Comparison of ENCODE assay signal across 15 cellular contexts in genomic region chr2:88738271-88738670, GRCh38. TPM values are rescaled to one million over a fixed set of nuclear protein-coding genes. Genes with fewer than 3 reads are reported as not detected.
DNase-seq lines count a peak whose midpoint lies in the region; ATAC-seq and TF ChIP-seq lines count a peak whose summit lies in the region.
"Had no signal": no experiment of that assay in that cellular context is flagged by ENCODE, and none has a peak within 500 bp of the region (broad histone marks: within the 10 kb centered on the region; RNA-seq: fewer than 3 reads in every experiment).

No MANE protein-coding gene starts in this region.

- TF ChIP-seq CTCF in fibroblast of mammary gland (conservative IDR thresholded peaks at IDR 0.05; ENCODE audit: control insufficient read depth, insufficient read depth, low read depth, low read length) (no peak), spleen (IDR thresholded peaks at IDR 0.05 in 8 of 11, conservative IDR thresholded peaks at IDR 0.05 in 3 of 11) (no peak)

- peaks cover 0 to 89% (median 36%) of the 10 kb centered on the region in 6 donors for H3K36me3 ChIP-seq in spleen

- no peaks in the 10 kb centered on the region for H3K27me3 ChIP-seq in spleen (replicated peaks in 1 of 7)
- H3K27me3 ChIP-seq: hepatocyte had no signal

- peak overlapping the region in 5 of 8 donors; percentile 44 to 64 (median 55) for H3K27ac ChIP-seq in spleen
- H3K27ac ChIP-seq: hepatocyte had no signal

- peaks cover under 1% of the 10 kb centered on the region in 2 donors for H3K9me3 Mint-ChIP-seq in activated naive CD4-positive, alpha-beta T cell treated with anti-CD3 and anti-CD28 coated beads, Interleukin-2, amount 50 U/mL, for 72 hours
- H3K9me3 Mint-ChIP-seq in activated T-helper 17 cell treated with anti-CD3 and anti-CD28 coated beads, Interleukin-2, amount 50 U/mL, for 72 hours, result no peaks in the 10 kb centered on the region
- peaks cover 12% of the 10 kb centered on the region for H3K9me3 Mint-ChIP-seq in T-helper 2 cell treated with Interferon-gamma antibody and Interleukin-4, amounts not matched to agents 5 μg/mL and 100 μg/mL, for 36 hours
- H3K9me3 Mint-ChIP-seq in T-cell, result no peaks in the 10 kb centered on the region
- H3K9me3 Mint-ChIP-seq: activated CD4-positive, alpha-beta memory T cell treated with anti-CD3 and anti-CD28 coated beads for 36 hours; effector memory CD8-positive, alpha-beta T cell; natural killer cell treated with Interleukin-12 subunit alpha and Interleukin-12 subunit beta and Interleukin-15 and Interleukin-18, amount 100 ng/mL, for 72 hours had no signal

- 77 to 93% (median 84%) methylated on average over 3 of the region's 3 CpGs for WGBS in spleen, 5 donors

- no peaks in the 10 kb centered on the region for H3K9me3 ChIP-seq in spleen

- H3K4me1 Mint-ChIP-seq in activated T-helper 17 cell treated with anti-CD3 and anti-CD28 coated beads, Interleukin-2, amount 50 U/mL, for 72 hours, result no peaks in the 10 kb centered on the region
- H3K4me1 Mint-ChIP-seq in T-helper 2 cell treated with Interferon-gamma antibody and Interleukin-4, amounts not matched to agents 5 μg/mL and 100 μg/mL, for 36 hours (ENCODE audit: low read depth), result peaks cover 6% of the 10 kb centered on the region
- H3K4me1 Mint-ChIP-seq in T-cell, result peaks cover 5 to 18% (median 11%) of the 10 kb centered on the region in 3 donors

- DNase-seq in activated naive CD4-positive, alpha-beta T cell treated with anti-CD3 and anti-CD28 coated beads, Interleukin-2, amount 50 U/mL, for 72 hours (ENCODE audit: low spot score in 2 of 2), result no peak
- no peak for DNase-seq in activated naive CD4-positive, alpha-beta T cell treated with anti-CD3 and anti-CD28 coated beads, Interleukin-2, amount 50 U/mL, for 16 hours
- peak; percentile 72 for DNase-seq in fibroblast of mammary gland (ENCODE audit: low read depth)
- no peak for DNase-seq in spleen
- no peak for DNase-seq in sciatic nerve (ENCODE audit: low spot score)
- DNase-seq in T-helper 2 cell treated with Interferon-gamma antibody and Interleukin-4, amounts not matched to agents 5 μg/mL and 100 μg/mL, for 36 hours (ENCODE audit: low spot score), result no peak
- DNase-seq in T-cell, result no peak
- DNase-seq: activated CD4-positive, alpha-beta memory T cell treated with anti-CD3 and anti-CD28 coated beads for 36 hours; effector memory CD8-positive, alpha-beta T cell; NCI-H1105; stimulated activated CD4-positive, alpha-beta T cell treated with anti-CD3 and anti-CD28 coated beads, Interleukin-4, amount 100 ng/mL, for 24 hours had no signal

- H3K27ac Mint-ChIP-seq in activated naive CD4-positive, alpha-beta T cell treated with anti-CD3 and anti-CD28 coated beads, Interleukin-2, amount 50 U/mL, for 72 hours, result peak overlapping the region; percentile 12 to 77
- H3K27ac Mint-ChIP-seq in activated T-helper 17 cell treated with anti-CD3 and anti-CD28 coated beads, Interleukin-2, amount 50 U/mL, for 72 hours, result peak overlapping the region; percentile 3
- no peak overlapping the region for H3K27ac Mint-ChIP-seq in T-helper 2 cell treated with Interferon-gamma antibody and Interleukin-4, amounts not matched to agents 5 μg/mL and 100 μg/mL, for 36 hours
- H3K27ac Mint-ChIP-seq in T-cell, result peak overlapping the region in 1 of 2 donors; percentile 64
- H3K27ac Mint-ChIP-seq: activated CD4-positive, alpha-beta memory T cell treated with anti-CD3 and anti-CD28 coated beads for 36 hours; effector memory CD8-positive, alpha-beta T cell; natural killer cell treated with Interleukin-12 subunit alpha and Interleukin-12 subunit beta and Interleukin-15 and Interleukin-18, amount 100 ng/mL, for 72 hours had no signal

- H3K4me3 ChIP-seq in fibroblast of mammary gland (ENCODE audit: control insufficient read depth, low read depth, low read length), result no peak overlapping the region
- H3K4me3 ChIP-seq in spleen, result no peak overlapping the region
- H3K4me3 ChIP-seq: hepatocyte had no signal

- H3K4me3 Mint-ChIP-seq in activated T-helper 17 cell treated with anti-CD3 and anti-CD28 coated beads, Interleukin-2, amount 50 U/mL, for 72 hours, result no peak overlapping the region
- H3K4me3 Mint-ChIP-seq in T-helper 2 cell treated with Interferon-gamma antibody and Interleukin-4, amounts not matched to agents 5 μg/mL and 100 μg/mL, for 36 hours, result no peak overlapping the region
- H3K4me3 Mint-ChIP-seq in T-cell, result no peak overlapping the region
- H3K4me3 Mint-ChIP-seq: activated CD4-positive, alpha-beta memory T cell treated with anti-CD3 and anti-CD28 coated beads for 36 hours; effector memory CD8-positive, alpha-beta T cell; natural killer cell treated with Interleukin-12 subunit alpha and Interleukin-12 subunit beta and Interleukin-15 and Interleukin-18, amount 100 ng/mL, for 72 hours had no signal

- POLR2A ChIA-PET in T-cell (lab: Charles Lee), result interaction anchor here in 1 of 2 donors (0.6 kb wide), 1 partner anchor 228 kb away, joined by 9 read pairs; no protein-coding TSS in a partner anchor

- intact Hi-C loops in spleen (cut with DNase I; ENCODE audit: low total_unique reads), result loop anchor here (10.0 kb wide), 1 partner anchor 147 kb away; no protein-coding TSS in a partner anchor
- intact Hi-C loops in sciatic nerve (cut with DNase I), result no loop called here

- CTCF ChIA-PET in T-cell (lab: Charles Lee), result interaction anchor here in 1 of 2 donors (0.9 kb wide), 1 partner anchor 9 kb away, joined by 3 read pairs; no protein-coding TSS in a partner anchor

- H3K4me1 ChIP-seq in spleen, result peaks cover 0 to 20% (median 5%) of the 10 kb centered on the region in 6 donors

- H3K27me3 Mint-ChIP-seq in activated T-helper 17 cell treated with anti-CD3 and anti-CD28 coated beads, Interleukin-2, amount 50 U/mL, for 72 hours, result no peaks in the 10 kb centered on the region
- H3K27me3 Mint-ChIP-seq in T-helper 2 cell treated with Interferon-gamma antibody and Interleukin-4, amounts not matched to agents 5 μg/mL and 100 μg/mL, for 36 hours (ENCODE audit: low read depth), result no peaks in the 10 kb centered on the region
- H3K27me3 Mint-ChIP-seq in T-cell, result no peaks in the 10 kb centered on the region
- H3K27me3 Mint-ChIP-seq: activated CD4-positive, alpha-beta memory T cell treated with anti-CD3 and anti-CD28 coated beads for 36 hours; effector memory CD8-positive, alpha-beta T cell; natural killer cell treated with Interleukin-12 subunit alpha and Interleukin-12 subunit beta and Interleukin-15 and Interleukin-18, amount 100 ng/mL, for 72 hours had no signal

- TF ChIP-seq POLR2A in spleen (IDR thresholded peaks at IDR 0.05), result no peak

- H3K36me3 Mint-ChIP-seq in activated naive CD4-positive, alpha-beta T cell treated with anti-CD3 and anti-CD28 coated beads, Interleukin-2, amount 50 U/mL, for 72 hours, result peaks cover 23 to 32% of the 10 kb centered on the region in 2 donors
- peaks cover 80% of the 10 kb centered on the region for H3K36me3 Mint-ChIP-seq in activated T-helper 17 cell treated with anti-CD3 and anti-CD28 coated beads, Interleukin-2, amount 50 U/mL, for 72 hours (ENCODE audit: low read depth)
- H3K36me3 Mint-ChIP-seq in T-helper 2 cell treated with Interferon-gamma antibody and Interleukin-4, amounts not matched to agents 5 μg/mL and 100 μg/mL, for 36 hours (ENCODE audit: low read depth), result peaks cover 32% of the 10 kb centered on the region
- peaks cover 62% of the 10 kb centered on the region for H3K36me3 Mint-ChIP-seq in T-cell

- no peak for ATAC-seq in activated naive CD4-positive, alpha-beta T cell treated with anti-CD3 and anti-CD28 coated beads, Interleukin-2, amount 50 U/mL, for 72 hours
- no peak for ATAC-seq in activated T-helper 17 cell treated with anti-CD3 and anti-CD28 coated beads, Interleukin-2, amount 50 U/mL, for 72 hours (replicated peaks)
- ATAC-seq in sciatic nerve (no peak), T-cell (replicated peaks in 1 of 4) (no peak)
- ATAC-seq: effector memory CD8-positive, alpha-beta T cell; HepG2; natural killer cell treated with Interleukin-12 subunit alpha and Interleukin-12 subunit beta and Interleukin-15 and Interleukin-18, amount 100 ng/mL, for 72 hours had no signal

RNA-seq across cellular contexts. Expression of gene RPIA, which starts 46.8 kb away (rescaled TPM):
- total RNA-seq in activated naive CD4-positive, alpha-beta T cell treated with anti-CD3 and anti-CD28 coated beads, Interleukin-2, amount 50 U/mL, for 72 hours, result 10 to 100 TPM; 48.0 to 51.0 TPM
- total RNA-seq in activated T-helper 17 cell treated with anti-CD3 and anti-CD28 coated beads, Interleukin-2, amount 50 U/mL, for 72 hours, result 10 to 100 TPM; 24.4 to 58.8 TPM
- total RNA-seq in spleen, result 10 to 100 TPM; 11.3 to 31.9 (median 22.4) TPM
- 10 to 100 TPM; 26.5 to 43.2 (median 34.3) TPM for polyA plus RNA-seq in spleen
- total RNA-seq in sciatic nerve, result 12.3 TPM
- 10 to 100 TPM; 23.6 to 30.3 (median 24.0) TPM for total RNA-seq in T-cell
